ENCODE assay signal across 9 cellular contexts in genomic region chr10:89327803-89328441, GRCh38. TPM values are rescaled to one million over a fixed set of nuclear protein-coding genes. Genes with fewer than 3 reads are reported as not detected.
DNase-seq lines count a peak whose midpoint lies in the region; ATAC-seq, FAIRE-seq and TF ChIP-seq lines count a peak whose summit lies in the region.
"Had no signal": no experiment of that assay in that cellular context is flagged by ENCODE, and none has a peak within 500 bp of the region (broad histone marks: within the 10 kb centered on the region; RNA-seq: fewer than 3 reads in every experiment).

A gene with protein sequence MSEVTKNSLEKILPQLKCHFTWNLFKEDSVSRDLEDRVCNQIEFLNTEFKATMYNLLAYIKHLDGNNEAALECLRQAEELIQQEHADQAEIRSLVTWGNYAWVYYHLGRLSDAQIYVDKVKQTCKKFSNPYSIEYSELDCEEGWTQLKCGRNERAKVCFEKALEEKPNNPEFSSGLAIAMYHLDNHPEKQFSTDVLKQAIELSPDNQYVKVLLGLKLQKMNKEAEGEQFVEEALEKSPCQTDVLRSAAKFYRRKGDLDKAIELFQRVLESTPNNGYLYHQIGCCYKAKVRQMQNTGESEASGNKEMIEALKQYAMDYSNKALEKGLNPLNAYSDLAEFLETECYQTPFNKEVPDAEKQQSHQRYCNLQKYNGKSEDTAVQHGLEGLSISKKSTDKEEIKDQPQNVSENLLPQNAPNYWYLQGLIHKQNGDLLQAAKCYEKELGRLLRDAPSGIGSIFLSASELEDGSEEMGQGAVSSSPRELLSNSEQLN (plus strand): TSS chr10:89327997. CDS start chr10:89328074, 77 bp downstream.

- no peaks in the 10 kb centered on the region for H3K9me2 ChIP-seq in PC-9 (ENCODE audit: insufficient read depth)

- H4K20me1 ChIP-seq in PC-9 (ENCODE audit: insufficient read depth) = no peaks in the 10 kb centered on the region

- H3K27ac ChIP-seq in PC-9 (peak within 1 kb of the TSS; percentile 96), sigmoid colon (peak within 1 kb of the TSS; percentile 75 to 85 (median 79))

- no peak for TF ChIP-seq CTCF in PC-9 (conservative IDR thresholded peaks at IDR 0.05)
- TF ChIP-seq CTCF in bronchial epithelial cell (IDR thresholded peaks at IDR 0.05; ENCODE audit: insufficient read depth, low read length, severe bottlenecking) = no peak
- no peak for TF ChIP-seq CTCF in sigmoid colon (IDR thresholded peaks at IDR 0.05)

- peaks cover 14% of the 10 kb centered on the region; the same call in 1 of the 2 replicates for H3F3A ChIP-seq in PC-9 (ENCODE audit: insufficient read depth, low read depth)

- H3K36me3 ChIP-seq in PC-9 (ENCODE audit: low read depth) = no peaks in the 10 kb centered on the region
- no peaks in the 10 kb centered on the region for H3K36me3 ChIP-seq in bronchial epithelial cell (ENCODE audit: control insufficient read depth, insufficient read depth, low read length)
- H3K36me3 ChIP-seq in sigmoid colon = no peaks in the 10 kb centered on the region

- POLR2A ChIA-PET in PC-9 (lab: Charles Lee; ENCODE audit: unreplicated experiment) = interaction anchor here (0.6 to 0.7 kb wide), 3 partner anchors 26 to 360 kb away, joined by 3 to 7 read pairs (median 5); no protein-coding TSS in a partner anchor

- WGBS in sigmoid colon, 2 donors = 2 to 3% methylated on average over 7 of the region's 7 CpGs

- no peak for FAIRE-seq in bronchial epithelial cell (lab: Jason Lieb, UNC)
- FAIRE-seq: colon had no signal

- intact Hi-C loops in PC-9 (cut with micrococcal nuclease; ENCODE audit: unreplicated experiment) = loop anchor here (1.0 to 2.0 kb wide), 2 partner anchors 49 to 66 kb away; no protein-coding TSS in a partner anchor
- intact Hi-C loops in sigmoid colon (cut with DNase I) = loop anchor here (2.0 kb wide), 1 partner anchor 25 kb away; the partner anchor contains the start of gene IFIT2

- no peaks in the 10 kb centered on the region for H3K79me2 ChIP-seq in PC-9 (ENCODE audit: low read depth)

- no peak for ATAC-seq in GM18498 (IDR thresholded peaks at IDR 0.05; ENCODE audit: unreplicated experiment)

- H2AFZ ChIP-seq in PC-9 = peak within 1 kb of the TSS; percentile 83

- no peaks in the 10 kb centered on the region for H3K9me3 ChIP-seq in PC-9 (ENCODE audit: insufficient read depth, low read depth)
- no peaks in the 10 kb centered on the region for H3K9me3 ChIP-seq in sigmoid colon

- peak in 1 of 2 donors; percentile 10 for TF ChIP-seq POLR2A in sigmoid colon (IDR thresholded peaks at IDR 0.05)

- peak within 1 kb of the TSS; percentile 70 for H3K4me3 ChIP-seq in PC-9
- H3K4me3 ChIP-seq in bronchial epithelial cell (ENCODE audit: low read depth, low read length) = peak within 1 kb of the TSS; percentile 2
- peak within 1 kb of the TSS; percentile 23 to 53 (median 45) for H3K4me3 ChIP-seq in sigmoid colon

- peak within 1 kb of the TSS; percentile 97 for H3K4me2 ChIP-seq in PC-9

- no peak for TF ChIP-seq EP300 in sigmoid colon (IDR thresholded peaks at IDR 0.05)

- CTCF ChIA-PET in PC-9 (lab: Charles Lee) = interaction anchor here (0.6 kb wide), 1 partner anchor 52 kb away, joined by 3 read pairs; no protein-coding TSS in a partner anchor

- H3K4me1 ChIP-seq in PC-9 (replicated peaks; ENCODE audit: insufficient read depth) (peaks cover 23% of the 10 kb centered on the region), sigmoid colon (peaks cover 0 to 42% (median 21%) of the 10 kb centered on the region in 4 donors)

- TSS peak; percentile 34 for BruUV-seq in PC-9 (replicated peaks; lab: Mats Ljungman, UMichigan)

- DNase-seq in DMS 273 (lab: John Stamatoyannopoulos, UW; ENCODE audit: unreplicated experiment) (peak; percentile 83), GOT3 (lab: John Stamatoyannopoulos, UW) (peak; percentile 13), PC-9 (peak; percentile 36 to 70), bronchial epithelial cell (ENCODE audit: low read depth) (peak; percentile 67), iPS-NIHi7 (ENCODE audit: extremely low spot score) (peak; percentile 47), sigmoid colon (peak; percentile 85)
- no peak for DNase-seq in activated CD4-positive, alpha-beta T cell treated with anti-CD3 and anti-CD28 coated beads for 1 hour

- H3K27me3 ChIP-seq in PC-9 (ENCODE audit: insufficient read depth, low read depth) (no peaks in the 10 kb centered on the region), bronchial epithelial cell (ENCODE audit: control insufficient read depth, insufficient read depth, low read length) (no peaks in the 10 kb centered on the region), sigmoid colon (no peaks in the 10 kb centered on the region)

RNA-seq across cellular contexts. Expression of the gene that starts here (rescaled TPM):
- 6.2 and 7.2 TPM in 2 replicates for total RNA-seq in PC-9 (2021)
- 0.13 and 0.26 TPM in 2 replicates for total RNA-seq in bronchial epithelial cell
- total RNA-seq in sigmoid colon = 10 to 100 TPM in 2 of 4 donors, 1 to 10 TPM in 2; 8.0 to 20.7 (median 10.5) TPM
- polyA plus RNA-seq in sigmoid colon = 10 to 100 TPM in 1 of 3 donors, 1 to 10 TPM in 2; 4.9 to 36.1 (median 7.2) TPM

Comparison
In these comparisons a context has a peak if more than half of its experiments do, and no peak if none do; other contexts are left out.
1. Peak in DNase-seq and H3K4me3 ChIP-seq in bronchial epithelial cell; RNA of the gene not detected or under 1 TPM.
2. H3K4me3 ChIP-seq: peak in every context shown above with its lines; median percentile 70 in PC-9; 45 in sigmoid colon; 2 in bronchial epithelial cell.